In genomic region chr12:27305673-27306504, GRCh38 we compare ENCODE assay signal across 8 cellular contexts. TPM values are rescaled to one million over a fixed set of nuclear protein-coding genes. Genes with fewer than 3 reads are reported as not detected.
DNase-seq lines count a peak whose midpoint lies in the region; ATAC-seq, FAIRE-seq and TF ChIP-seq lines count a peak whose summit lies in the region.

No MANE protein-coding gene starts in this region.

- H3K27me3 ChIP-seq in DND-41 (ENCODE audit: insufficient read depth, low read length, poor library complexity) (no peaks in the 10 kb centered on the region), heart left ventricle (no peaks in the 10 kb centered on the region), subcutaneous abdominal adipose tissue (ENCODE audit: control insufficient read depth in 5 of 5, insufficient read depth in 4 of 5, low read length in 5 of 5) (no peaks in the 10 kb centered on the region)

- H3K4me2 ChIP-seq in DND-41 (ENCODE audit: insufficient read depth, low read length): no peak overlapping the region

- no peak overlapping the region for H3K27ac ChIP-seq in DND-41 (ENCODE audit: low read length)
- H3K27ac ChIP-seq in heart left ventricle: peak overlapping the region in 6 of 12 donors; percentile 5 to 60 (median 42)
- H3K27ac ChIP-seq in subcutaneous abdominal adipose tissue (ENCODE audit: low read depth, low read length): peak overlapping the region; percentile 61

- FAIRE-seq in TTC549 (lab: Jason Lieb, UNC): peak; percentile 97

- H3K9me3 ChIP-seq in DND-41 (ENCODE audit: insufficient read depth, low read length, severe bottlenecking) (no peaks in the 10 kb centered on the region), heart left ventricle (no peaks in the 10 kb centered on the region), subcutaneous abdominal adipose tissue (ENCODE audit: control insufficient read depth in 5 of 5, low read length in 5 of 5) (no peaks in the 10 kb centered on the region)

- H3K4me1 ChIP-seq in DND-41 (ENCODE audit: insufficient read depth, low read length) (no peaks in the 10 kb centered on the region), heart left ventricle (peaks cover 0 to 24% (median 5%) of the 10 kb centered on the region in 12 donors), subcutaneous abdominal adipose tissue (ENCODE audit: control insufficient read depth in 5 of 5, insufficient read depth in 5 of 5, low read length in 5 of 5) (peaks cover 0 to 8% (median 2%) of the 10 kb centered on the region in 5 donors)

- H3K9ac ChIP-seq in DND-41 (ENCODE audit: low read depth, low read length) (no peak overlapping the region), subcutaneous abdominal adipose tissue (ENCODE audit: low read length in 5 of 5) (peak overlapping the region in 2 of 5 donors; percentile 43 to 52)

- peak; percentile 49 for TF ChIP-seq CTCF in DND-41 (IDR thresholded peaks at IDR 0.05; ENCODE audit: borderline replicate concordance, extremely low read depth, low read length, poor library complexity, severe bottlenecking)
- peak; percentile 50 to 80 (median 67) for TF ChIP-seq CTCF in heart left ventricle (IDR thresholded peaks at IDR 0.05)

- H3K4me3 ChIP-seq in DND-41 (ENCODE audit: low read depth in 1 of 2, low read length in 2 of 2): no peak overlapping the region
- H3K4me3 ChIP-seq in heart left ventricle: no peak overlapping the region
- no peak overlapping the region for H3K4me3 ChIP-seq in subcutaneous abdominal adipose tissue (ENCODE audit: low read depth in 1 of 5, low read length in 5 of 5)

- intact Hi-C loops in heart left ventricle (cut with DNase I): loop anchor here in 9 of 10 donors (2.0 to 10.0 kb wide), 11 partner anchors 161 to 371 kb away; partner anchors contain the start of genes FGFR1OP2 (in 3 of the 9), INTS13 (in 3 of the 9), MED21 (in 3 of the 9) and TM7SF3 (in 1 of the 9)

- H3K79me2 ChIP-seq in DND-41 (ENCODE audit: insufficient read depth, low read length): no peaks in the 10 kb centered on the region

- no peak for TF ChIP-seq POLR2A in heart left ventricle (IDR thresholded peaks at IDR 0.05)

- H2AFZ ChIP-seq in DND-41 (ENCODE audit: low read depth, low read length): no peak overlapping the region

- H3K36me3 ChIP-seq in DND-41 (ENCODE audit: insufficient read depth, low read length): peaks cover 14% of the 10 kb centered on the region; the same call in 1 of the 2 replicates
- peaks cover 0 to 94% (median 65%) of the 10 kb centered on the region in 9 donors for H3K36me3 ChIP-seq in heart left ventricle
- H3K36me3 ChIP-seq in subcutaneous abdominal adipose tissue (ENCODE audit: control insufficient read depth in 5 of 5, insufficient read depth in 5 of 5, low read length in 5 of 5): peaks cover 25 to 44% (median 31%) of the 10 kb centered on the region in 5 donors

- ATAC-seq in DND-41 (ENCODE audit: insufficient read depth, low read depth) (no peak), heart left ventricle (peak in 2 of 4 donors; percentile 29 to 43), HG03175 (IDR thresholded peaks at IDR 0.05; ENCODE audit: unreplicated experiment) (no peak)

- no peak for DNase-seq in DND-41
- DNase-seq in NCI-H1092 treated with DMSO at 0.1 percent for 48 hours (lab: John Stamatoyannopoulos, UW): peak; percentile 39
- DNase-seq in heart left ventricle: no peak
- no peak for DNase-seq in activated gamma-delta T cell treated with Interleukin-2 at 50 U/mL for 16 hours
- no peak for DNase-seq in stimulated activated CD4-positive, alpha-beta T cell treated with anti-CD3 and anti-CD28 coated beads, Interleukin-4, amount 100 ng/mL, for 4 hours

- WGBS in heart left ventricle, 4 donors: 86 to 94% (median 90%) methylated on average over 1 of the region's 1 CpG

- no peaks in the 10 kb centered on the region for H4K20me1 ChIP-seq in DND-41 (ENCODE audit: insufficient read depth, low read length)

RNA-seq across cellular contexts. Expression of gene BMAL2, which starts 26.7 kb away (rescaled TPM):
- total RNA-seq in heart left ventricle: 10 to 100 TPM in 1 of 9 donors, 1 to 10 TPM in 8; 1.1 to 10.7 (median 2.9) TPM
- polyA plus RNA-seq in heart left ventricle: 1 to 10 TPM in 1 of 2 donors, under 1 TPM in 1; 0.30 to 1.6 TPM
